Comparison of ENCODE assay signal across 1 cellular context in the genomic region with DNA sequence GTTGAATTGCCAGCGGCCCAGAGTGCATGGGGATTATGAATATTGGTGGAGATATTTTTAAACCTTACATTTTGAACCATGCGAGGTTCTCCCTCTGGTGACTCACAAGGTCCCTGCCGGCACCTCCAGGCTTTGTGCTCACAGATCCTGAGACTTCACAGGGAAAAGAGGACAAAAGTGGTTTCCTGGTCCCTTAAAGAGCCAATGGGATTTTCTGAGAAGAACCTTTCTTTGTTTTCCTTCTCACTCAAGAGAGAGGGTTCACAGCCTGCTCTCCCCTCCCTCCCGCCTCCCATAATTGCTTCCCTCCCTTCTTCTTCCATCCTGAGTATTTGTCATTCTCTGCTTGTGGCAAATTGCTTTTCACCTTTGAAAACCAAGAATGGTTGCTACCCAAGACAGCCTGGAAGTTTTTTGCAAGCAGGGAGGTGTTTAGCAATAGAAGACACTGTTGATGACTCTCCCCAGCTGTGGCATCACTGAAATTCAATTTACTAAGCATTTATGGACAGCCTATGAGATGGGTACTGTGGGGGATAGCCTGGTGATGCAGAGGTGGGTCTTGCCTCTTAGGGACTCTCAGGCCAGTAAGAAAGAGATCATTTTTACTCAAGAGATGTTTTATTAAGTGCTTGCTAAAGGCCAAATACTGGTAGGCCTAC.
TF ChIP-seq lines count a peak whose summit lies in the region.

No MANE protein-coding gene starts in this region.

TF ChIP-seq in GM23338, 12 proteins besides CTCF, POLR2A, EP300 and RAD21 (continued from another document):
- TF ChIP-seq, protein P1, sequence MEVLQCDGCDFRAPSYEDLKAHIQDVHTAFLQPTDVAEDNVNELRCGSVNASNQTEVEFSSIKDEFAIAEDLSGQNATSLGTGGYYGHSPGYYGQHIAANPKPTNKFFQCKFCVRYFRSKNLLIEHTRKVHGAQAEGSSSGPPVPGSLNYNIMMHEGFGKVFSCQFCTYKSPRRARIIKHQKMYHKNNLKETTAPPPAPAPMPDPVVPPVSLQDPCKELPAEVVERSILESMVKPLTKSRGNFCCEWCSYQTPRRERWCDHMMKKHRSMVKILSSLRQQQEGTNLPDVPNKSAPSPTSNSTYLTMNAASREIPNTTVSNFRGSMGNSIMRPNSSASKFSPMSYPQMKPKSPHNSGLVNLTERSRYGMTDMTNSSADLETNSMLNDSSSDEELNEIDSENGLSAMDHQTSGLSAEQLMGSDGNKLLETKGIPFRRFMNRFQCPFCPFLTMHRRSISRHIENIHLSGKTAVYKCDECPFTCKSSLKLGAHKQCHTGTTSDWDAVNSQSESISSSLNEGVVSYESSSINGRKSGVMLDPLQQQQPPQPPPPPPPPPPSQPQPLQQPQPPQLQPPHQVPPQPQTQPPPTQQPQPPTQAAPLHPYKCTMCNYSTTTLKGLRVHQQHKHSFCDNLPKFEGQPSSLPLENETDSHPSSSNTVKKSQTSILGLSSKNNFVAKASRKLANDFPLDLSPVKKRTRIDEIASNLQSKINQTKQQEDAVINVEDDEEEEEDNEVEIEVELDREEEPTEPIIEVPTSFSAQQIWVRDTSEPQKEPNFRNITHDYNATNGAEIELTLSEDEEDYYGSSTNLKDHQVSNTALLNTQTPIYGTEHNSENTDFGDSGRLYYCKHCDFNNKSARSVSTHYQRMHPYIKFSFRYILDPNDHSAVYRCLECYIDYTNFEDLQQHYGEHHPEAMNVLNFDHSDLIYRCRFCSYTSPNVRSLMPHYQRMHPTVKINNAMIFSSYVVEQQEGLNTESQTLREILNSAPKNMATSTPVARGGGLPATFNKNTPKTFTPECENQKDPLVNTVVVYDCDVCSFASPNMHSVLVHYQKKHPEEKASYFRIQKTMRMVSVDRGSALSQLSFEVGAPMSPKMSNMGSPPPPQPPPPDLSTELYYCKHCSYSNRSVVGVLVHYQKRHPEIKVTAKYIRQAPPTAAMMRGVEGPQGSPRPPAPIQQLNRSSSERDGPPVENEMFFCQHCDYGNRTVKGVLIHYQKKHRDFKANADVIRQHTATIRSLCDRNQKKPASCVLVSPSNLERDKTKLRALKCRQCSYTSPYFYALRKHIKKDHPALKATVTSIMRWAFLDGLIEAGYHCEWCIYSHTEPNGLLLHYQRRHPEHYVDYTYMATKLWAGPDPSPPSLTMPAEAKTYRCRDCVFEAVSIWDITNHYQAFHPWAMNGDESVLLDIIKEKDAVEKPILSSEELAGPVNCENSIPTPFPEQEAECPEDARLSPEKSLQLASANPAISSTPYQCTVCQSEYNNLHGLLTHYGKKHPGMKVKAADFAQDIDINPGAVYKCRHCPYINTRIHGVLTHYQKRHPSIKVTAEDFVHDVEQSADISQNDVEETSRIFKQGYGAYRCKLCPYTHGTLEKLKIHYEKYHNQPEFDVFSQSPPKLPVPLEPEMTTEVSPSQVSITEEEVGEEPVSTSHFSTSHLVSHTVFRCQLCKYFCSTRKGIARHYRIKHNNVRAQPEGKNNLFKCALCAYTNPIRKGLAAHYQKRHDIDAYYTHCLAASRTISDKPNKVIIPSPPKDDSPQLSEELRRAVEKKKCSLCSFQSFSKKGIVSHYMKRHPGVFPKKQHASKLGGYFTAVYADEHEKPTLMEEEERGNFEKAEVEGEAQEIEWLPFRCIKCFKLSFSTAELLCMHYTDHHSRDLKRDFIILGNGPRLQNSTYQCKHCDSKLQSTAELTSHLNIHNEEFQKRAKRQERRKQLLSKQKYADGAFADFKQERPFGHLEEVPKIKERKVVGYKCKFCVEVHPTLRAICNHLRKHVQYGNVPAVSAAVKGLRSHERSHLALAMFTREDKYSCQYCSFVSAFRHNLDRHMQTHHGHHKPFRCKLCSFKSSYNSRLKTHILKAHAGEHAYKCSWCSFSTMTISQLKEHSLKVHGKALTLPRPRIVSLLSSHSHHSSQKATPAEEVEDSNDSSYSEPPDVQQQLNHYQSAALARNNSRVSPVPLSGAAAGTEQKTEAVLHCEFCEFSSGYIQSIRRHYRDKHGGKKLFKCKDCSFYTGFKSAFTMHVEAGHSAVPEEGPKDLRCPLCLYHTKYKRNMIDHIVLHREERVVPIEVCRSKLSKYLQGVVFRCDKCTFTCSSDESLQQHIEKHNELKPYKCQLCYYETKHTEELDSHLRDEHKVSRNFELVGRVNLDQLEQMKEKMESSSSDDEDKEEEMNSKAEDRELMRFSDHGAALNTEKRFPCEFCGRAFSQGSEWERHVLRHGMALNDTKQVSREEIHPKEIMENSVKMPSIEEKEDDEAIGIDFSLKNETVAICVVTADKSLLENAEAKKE (CRISPR knock-in tag; IDR thresholded peaks at IDR 0.05) = no peak
- no peak for TF ChIP-seq EZH2 (IDR thresholded peaks at IDR 0.05; ENCODE audit: low read depth, unreplicated experiment)
- no peak for TF ChIP-seq ZNF114 (CRISPR knock-in tag; IDR thresholded peaks at IDR 0.05)
